In genomic region chr2:49780949-49781348, GRCh38 we compare ENCODE assay signal across 40 cellular contexts.
"Had no signal": no experiment of that assay in that cellular context is flagged by ENCODE, and none has a peak within 500 bp of the region (broad histone marks: within the 10 kb centered on the region; RNA-seq: fewer than 3 reads in every experiment).

No MANE protein-coding gene starts in this region.

- DNase-seq: activated effector memory CD4-positive, alpha-beta T cell treated with anti-CD3 and anti-CD28 coated beads, Interleukin-2, amount 50 U/mL, for 16 hours; activated effector memory CD4-positive, alpha-beta T cell treated with Interleukin-2 at 50 U/mL for 16 hours; activated gamma-delta T cell; activated gamma-delta T cell treated with Interleukin-2 at 50 U/mL for 16 hours; activated naive CD4-positive, alpha-beta T cell; activated naive CD4-positive, alpha-beta T cell treated with anti-CD3 and anti-CD28 coated beads for 36 hours; activated naive CD4-positive, alpha-beta T cell treated with anti-CD3 and anti-CD28 coated beads, Interleukin-2, amount 10 ng/mL, durations not matched to agents 7 days and 5 days; activated naive CD4-positive, alpha-beta T cell treated with anti-CD3 and anti-CD28 coated beads, Interleukin-2, amount 50 U/mL, for 16 hours; activated naive CD4-positive, alpha-beta T cell treated with Interleukin-2 at 50 U/mL for 16 hours; activated naive CD8-positive, alpha-beta T cell treated with anti-CD3 and anti-CD28 coated beads for 36 hours; activated naive CD8-positive, alpha-beta T cell treated with anti-CD3 and anti-CD28 coated beads, Interleukin-2, amount 10 ng/mL, durations not matched to agents 7 days and 5 days; activated naive CD8-positive, alpha-beta T cell treated with anti-CD3 and anti-CD28 coated beads, Interleukin-2, amount 50 U/mL, for 24 hours; activated T-cell treated with anti-CD3 and anti-CD28 coated beads, Interleukin-2, amount 50 U/mL, for 1 hour; activated T-cell treated with anti-CD3 and anti-CD28 coated beads, Interleukin-2, amount 50 U/mL, for 24 hours; activated T-cell treated with anti-CD3 and anti-CD28 coated beads, Interleukin-2, amount 50 U/mL, for 4 hours; activated T-cell treated with anti-CD3 and anti-CD28 coated beads, Interleukin-2, amount 50 U/mL, for 48 hours; activated T-cell treated with anti-CD3 and anti-CD28 coated beads, Interleukin-2, amount 50 U/mL, for 72 hours; adrenal gland; amniotic stem cell; amygdala; anterior cingulate cortex; aorta; body of pancreas; brain microvascular endothelial cell; caudate nucleus; central memory CD4-positive, alpha-beta T cell; cerebellar nuclear complex had no signal

- H3K36me3 Mint-ChIP-seq: activated naive CD4-positive, alpha-beta T cell treated with anti-CD3 and anti-CD28 coated beads, Interleukin-2, amount 10 ng/mL, durations not matched to agents 7 days and 5 days; activated naive CD4-positive, alpha-beta T cell treated with anti-CD3 and anti-CD28 coated beads, Interleukin-2, amount 50 U/mL, for 24 hours; activated naive CD4-positive, alpha-beta T cell treated with anti-CD3 and anti-CD28 coated beads, Interleukin-2, amount 50 U/mL, for 72 hours; activated naive CD8-positive, alpha-beta T cell; activated naive CD8-positive, alpha-beta T cell treated with anti-CD3 and anti-CD28 coated beads for 36 hours; activated naive CD8-positive, alpha-beta T cell treated with anti-CD3 and anti-CD28 coated beads, Interleukin-2, amount 10 ng/mL, durations not matched to agents 7 days and 5 days; brain had no signal

- H3K4me3 ChIP-seq: adrenal gland, ascending aorta, body of pancreas, breast epithelium, cardiac muscle cell had no signal

- H3K9me3 ChIP-seq: adrenal gland, ascending aorta, body of pancreas, breast epithelium had no signal

- H3K27me3 ChIP-seq: adrenal gland, ascending aorta, body of pancreas, brain microvascular endothelial cell, breast epithelium, cardiac muscle cell had no signal

- ATAC-seq: activated naive CD4-positive, alpha-beta T cell treated with anti-CD3 and anti-CD28 coated beads, Interleukin-2, amount 50 U/mL, for 72 hours; activated naive CD8-positive, alpha-beta T cell treated with anti-CD3 and anti-CD28 coated beads, Interleukin-2, amount 50 U/mL, for 24 hours; activated T-cell treated with anti-CD3 and anti-CD28 coated beads, Interleukin-2, amount 50 U/mL, for 4 hours; activated T-cell treated with anti-CD3 and anti-CD28 coated beads, Interleukin-2, amount 50 U/mL, for 72 hours; activated T-helper 17 cell treated with anti-CD3 and anti-CD28 coated beads, Interleukin-2, amount 50 U/mL, for 72 hours; body of pancreas had no signal

- H3K4me3 Mint-ChIP-seq: activated naive CD4-positive, alpha-beta T cell treated with anti-CD3 and anti-CD28 coated beads for 36 hours; activated naive CD4-positive, alpha-beta T cell treated with anti-CD3 and anti-CD28 coated beads, Interleukin-2, amount 10 ng/mL, durations not matched to agents 7 days and 5 days; activated naive CD4-positive, alpha-beta T cell treated with anti-CD3 and anti-CD28 coated beads, Interleukin-2, amount 50 U/mL, for 24 hours; activated naive CD8-positive, alpha-beta T cell; activated naive CD8-positive, alpha-beta T cell treated with anti-CD3 and anti-CD28 coated beads for 36 hours; activated naive CD8-positive, alpha-beta T cell treated with anti-CD3 and anti-CD28 coated beads, Interleukin-2, amount 10 ng/mL, durations not matched to agents 7 days and 5 days; activated naive CD8-positive, alpha-beta T cell treated with anti-CD3 and anti-CD28 coated beads, Interleukin-2, amount 50 U/mL, for 24 hours; activated T-cell treated with anti-CD3 and anti-CD28 coated beads, Interleukin-2, amount 50 U/mL, for 24 hours; activated T-cell treated with anti-CD3 and anti-CD28 coated beads, Interleukin-2, amount 50 U/mL, for 4 hours; activated T-cell treated with anti-CD3 and anti-CD28 coated beads, Interleukin-2, amount 50 U/mL, for 72 hours; activated T-helper 1 cell treated with anti-CD3 and anti-CD28 coated beads, Interleukin-12 subunit alpha, Interleukin-12 subunit beta, Interleukin-2, Interleukin-4 antibody, amounts not matched to agents 30 ng/mL and 10 ng/mL and 1 ng/mL, durations not matched to agents 14 hours and 24 hours and 36 hours; activated T-helper 17 cell treated with anti-CD3 and anti-CD28 coated beads, Interleukin-2, amount 50 U/mL, for 72 hours; brain; central memory CD8-positive, alpha-beta T cell had no signal

- H3K9me3 Mint-ChIP-seq: activated naive CD4-positive, alpha-beta T cell treated with anti-CD3 and anti-CD28 coated beads for 36 hours; activated naive CD8-positive, alpha-beta T cell treated with anti-CD3 and anti-CD28 coated beads, Interleukin-2, amount 10 ng/mL, durations not matched to agents 7 days and 5 days; activated T-cell treated with anti-CD3 and anti-CD28 coated beads, Interleukin-2, amount 50 U/mL, for 4 hours; activated T-helper 1 cell treated with anti-CD3 and anti-CD28 coated beads, Interleukin-12 subunit alpha, Interleukin-12 subunit beta, Interleukin-2, Interleukin-4 antibody, amounts not matched to agents 30 ng/mL and 10 ng/mL and 1 ng/mL, durations not matched to agents 14 hours and 24 hours and 36 hours; activated T-helper 17 cell treated with anti-CD3 and anti-CD28 coated beads, Interleukin-2, amount 50 U/mL, for 72 hours; activated T-helper 2 cell treated with anti-CD3 and anti-CD28 coated beads, Interferon-gamma antibody, Interleukin-2, Interleukin-4, amounts not matched to agents 10 μg/mL and 5 μg/mL and 100 μg/mL, durations not matched to agents 14 hours and 24 hours and 36 hours had no signal

- H3K27me3 Mint-ChIP-seq: activated naive CD4-positive, alpha-beta T cell treated with anti-CD3 and anti-CD28 coated beads, Interleukin-2, amount 10 ng/mL, durations not matched to agents 7 days and 5 days; activated naive CD4-positive, alpha-beta T cell treated with anti-CD3 and anti-CD28 coated beads, Interleukin-2, amount 50 U/mL, for 24 hours; activated naive CD8-positive, alpha-beta T cell; activated naive CD8-positive, alpha-beta T cell treated with anti-CD3 and anti-CD28 coated beads for 36 hours; activated naive CD8-positive, alpha-beta T cell treated with anti-CD3 and anti-CD28 coated beads, Interleukin-2, amount 10 ng/mL, durations not matched to agents 7 days and 5 days; activated naive CD8-positive, alpha-beta T cell treated with anti-CD3 and anti-CD28 coated beads, Interleukin-2, amount 50 U/mL, for 24 hours; activated T-cell treated with anti-CD3 and anti-CD28 coated beads, Interleukin-2, amount 50 U/mL, for 24 hours; activated T-helper 17 cell treated with anti-CD3 and anti-CD28 coated beads, Interleukin-2, amount 50 U/mL, for 72 hours; brain; central memory CD8-positive, alpha-beta T cell had no signal

- H3K4me1 Mint-ChIP-seq: activated naive CD4-positive, alpha-beta T cell treated with anti-CD3 and anti-CD28 coated beads, Interleukin-2, amount 10 ng/mL, durations not matched to agents 7 days and 5 days; activated naive CD4-positive, alpha-beta T cell treated with anti-CD3 and anti-CD28 coated beads, Interleukin-2, amount 50 U/mL, for 24 hours; activated naive CD8-positive, alpha-beta T cell treated with anti-CD3 and anti-CD28 coated beads for 36 hours; activated naive CD8-positive, alpha-beta T cell treated with anti-CD3 and anti-CD28 coated beads, Interleukin-2, amount 10 ng/mL, durations not matched to agents 7 days and 5 days; activated naive CD8-positive, alpha-beta T cell treated with anti-CD3 and anti-CD28 coated beads, Interleukin-2, amount 50 U/mL, for 24 hours; activated T-helper 17 cell treated with anti-CD3 and anti-CD28 coated beads, Interleukin-2, amount 50 U/mL, for 72 hours; brain; central memory CD8-positive, alpha-beta T cell had no signal

- H3K27ac Mint-ChIP-seq: activated naive CD4-positive, alpha-beta T cell treated with anti-CD3 and anti-CD28 coated beads for 36 hours; activated naive CD4-positive, alpha-beta T cell treated with anti-CD3 and anti-CD28 coated beads, Interleukin-2, amount 10 ng/mL, durations not matched to agents 7 days and 5 days; activated naive CD4-positive, alpha-beta T cell treated with anti-CD3 and anti-CD28 coated beads, Interleukin-2, amount 50 U/mL, for 24 hours; activated naive CD4-positive, alpha-beta T cell treated with anti-CD3 and anti-CD28 coated beads, Interleukin-2, amount 50 U/mL, for 72 hours; activated naive CD8-positive, alpha-beta T cell; activated naive CD8-positive, alpha-beta T cell treated with anti-CD3 and anti-CD28 coated beads for 36 hours; activated naive CD8-positive, alpha-beta T cell treated with anti-CD3 and anti-CD28 coated beads, Interleukin-2, amount 10 ng/mL, durations not matched to agents 7 days and 5 days; activated naive CD8-positive, alpha-beta T cell treated with anti-CD3 and anti-CD28 coated beads, Interleukin-2, amount 50 U/mL, for 24 hours; activated T-cell treated with anti-CD3 and anti-CD28 coated beads, Interleukin-2, amount 50 U/mL, for 24 hours; activated T-cell treated with anti-CD3 and anti-CD28 coated beads, Interleukin-2, amount 50 U/mL, for 72 hours; activated T-helper 1 cell treated with anti-CD3 and anti-CD28 coated beads, Interleukin-12 subunit alpha, Interleukin-12 subunit beta, Interleukin-2, Interleukin-4 antibody, amounts not matched to agents 30 ng/mL and 10 ng/mL and 1 ng/mL, durations not matched to agents 14 hours and 24 hours and 36 hours; activated T-helper 17 cell treated with anti-CD3 and anti-CD28 coated beads, Interleukin-2, amount 50 U/mL, for 72 hours; activated T-helper 2 cell treated with anti-CD3 and anti-CD28 coated beads, Interferon-gamma antibody, Interleukin-2, Interleukin-4, amounts not matched to agents 10 μg/mL and 5 μg/mL and 100 μg/mL, durations not matched to agents 14 hours and 24 hours and 36 hours; brain had no signal

- H3K36me3 ChIP-seq: adrenal gland, ascending aorta, brain microvascular endothelial cell, breast epithelium, cardiac muscle cell had no signal

- FAIRE-seq: astrocyte, bronchial epithelial cell had no signal

- H3K4me1 ChIP-seq: adrenal gland, ascending aorta, body of pancreas, breast epithelium had no signal

- H3K27ac ChIP-seq: adrenal gland, ascending aorta, body of pancreas, brain microvascular endothelial cell, breast epithelium, cardiac muscle cell had no signal
